ENCODE assay signal across 1 cellular context in the genomic region with DNA sequence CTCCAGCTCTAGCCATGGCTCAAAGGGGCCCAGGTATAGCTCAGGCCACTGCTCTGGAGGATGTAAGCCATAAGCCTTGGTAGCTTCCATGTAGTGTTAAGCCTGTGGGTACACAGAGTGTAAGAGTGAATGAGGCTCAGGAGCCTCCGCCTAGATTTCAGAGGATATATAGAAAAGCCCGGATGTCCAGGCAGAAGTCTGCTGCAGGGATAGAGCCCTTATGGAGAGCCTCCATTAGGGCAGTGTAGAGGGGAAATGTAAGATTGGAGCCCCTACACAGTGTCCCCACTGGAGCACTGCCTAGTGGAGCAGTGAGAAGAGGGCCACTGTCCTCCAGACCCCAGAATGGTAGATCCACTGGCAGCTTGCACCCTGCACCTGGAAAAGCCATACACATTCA.
TF ChIP-seq lines count a peak whose summit lies in the region.

No MANE protein-coding gene starts in this region.

TF ChIP-seq in HepG2, 621 proteins besides CTCF, POLR2A, EP300 and RAD21 (continued from another document):
- TF ChIP-seq, protein P1, sequence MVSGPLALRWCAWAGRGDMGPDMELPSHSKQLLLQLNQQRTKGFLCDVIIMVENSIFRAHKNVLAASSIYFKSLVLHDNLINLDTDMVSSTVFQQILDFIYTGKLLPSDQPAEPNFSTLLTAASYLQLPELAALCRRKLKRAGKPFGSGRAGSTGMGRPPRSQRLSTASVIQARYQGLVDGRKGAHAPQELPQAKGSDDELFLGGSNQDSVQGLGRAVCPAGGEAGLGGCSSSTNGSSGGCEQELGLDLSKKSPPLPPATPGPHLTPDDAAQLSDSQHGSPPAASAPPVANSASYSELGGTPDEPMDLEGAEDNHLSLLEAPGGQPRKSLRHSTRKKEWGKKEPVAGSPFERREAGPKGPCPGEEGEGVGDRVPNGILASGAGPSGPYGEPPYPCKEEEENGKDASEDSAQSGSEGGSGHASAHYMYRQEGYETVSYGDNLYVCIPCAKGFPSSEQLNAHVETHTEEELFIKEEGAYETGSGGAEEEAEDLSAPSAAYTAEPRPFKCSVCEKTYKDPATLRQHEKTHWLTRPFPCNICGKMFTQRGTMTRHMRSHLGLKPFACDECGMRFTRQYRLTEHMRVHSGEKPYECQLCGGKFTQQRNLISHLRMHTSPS (CRISPR knock-in tag; IDR thresholded peaks at IDR 0.05; ENCODE audit: low read depth), result no peak
- TF ChIP-seq MLLT10 (CRISPR knock-in tag; IDR thresholded peaks at IDR 0.05) (no peak), SP1 (IDR thresholded peaks at IDR 0.05) (no peak), SP1 (CRISPR knock-in tag; IDR thresholded peaks at IDR 0.05) (no peak), ZNF234 (CRISPR knock-in tag; conservative IDR thresholded peaks at IDR 0.05) (no peak), RXRB (CRISPR knock-in tag; IDR thresholded peaks at IDR 0.05; ENCODE audit: borderline replicate concordance) (no peak), ZNF670 (CRISPR knock-in tag; IDR thresholded peaks at IDR 0.05; ENCODE audit: borderline replicate concordance) (no peak), HES4 (CRISPR knock-in tag; IDR thresholded peaks at IDR 0.05; ENCODE audit: borderline replicate concordance) (no peak), SSRP1 (CRISPR knock-in tag; IDR thresholded peaks at IDR 0.05) (no peak), HDAC6 (IDR thresholded peaks at IDR 0.05; ENCODE audit: low read depth, low read length) (no peak), ZSCAN25 (CRISPR knock-in tag; IDR thresholded peaks at IDR 0.05) (no peak), TCF7L2 (IDR thresholded peaks at IDR 0.05; ENCODE audit: low read depth, low read length) (no peak)
